Comparison of ENCODE assay signal across 20 cellular contexts in genomic region chr17:30995347-30995746, GRCh38.
"Had no signal": no experiment of that assay in that cellular context is flagged by ENCODE, and none has a peak within 500 bp of the region (broad histone marks: within the 10 kb centered on the region; RNA-seq: fewer than 3 reads in every experiment).

No MANE protein-coding gene starts in this region.

- FAIRE-seq: endothelial cell of umbilical vein, small intestine had no signal

- H3K9me3 ChIP-seq: mucosa of descending colon, right atrium auricular region, stomach, thoracic aorta had no signal

- H3K4me3 ChIP-seq: coronary artery, hepatocyte, mucosa of descending colon, right atrium auricular region, stomach, thoracic aorta had no signal

- DNase-seq: effector CD4-positive, alpha-beta T cell; endodermal cell; erythroblast; foreskin melanocyte; head of caudate nucleus; kidney glomerular epithelial cell; mucosa of descending colon; natural killer cell; small intestine; stimulated activated CD4-positive, alpha-beta T cell treated with anti-CD3 and anti-CD28 coated beads, Interleukin-12 subunit alpha, Interleukin-12 subunit beta, amount 100 ng/mL, for 4 hours; stimulated activated naive CD4-positive, alpha-beta T cell; stomach; substantia nigra had no signal

- H3K4me1 ChIP-seq: right atrium auricular region, stomach had no signal

- H3K27me3 ChIP-seq: hepatocyte, right atrium auricular region, stomach had no signal

- H3K27ac Mint-ChIP-seq: endodermal cell, natural killer cell had no signal

- H3K27ac ChIP-seq: coronary artery, right atrium auricular region, stomach, thoracic aorta had no signal

- H3K4me1 Mint-ChIP-seq: natural killer cell, neural crest cell had no signal

- H3K4me3 Mint-ChIP-seq: endodermal cell, natural killer cell, neural crest cell had no signal

- H3K9me3 Mint-ChIP-seq: natural killer cell, neural crest cell had no signal

- ATAC-seq: left lobe of liver, mucosa of descending colon, natural killer cell had no signal
